Comparison of ENCODE assay signal across 10 cellular contexts in genomic region chr7:47991270-47991669, GRCh38. TPM values are rescaled to one million over a fixed set of nuclear protein-coding genes. Genes with fewer than 3 reads are reported as not detected.
DNase-seq lines count a peak whose midpoint lies in the region; ATAC-seq and TF ChIP-seq lines count a peak whose summit lies in the region.
"Had no signal": no experiment of that assay in that cellular context is flagged by ENCODE, and none has a peak within 500 bp of the region (broad histone marks: within the 10 kb centered on the region; RNA-seq: fewer than 3 reads in every experiment).

No MANE protein-coding gene starts in this region.

- H3K27ac ChIP-seq in iPS-20b (ENCODE audit: low read length) (no peak overlapping the region), suprapubic skin (peak overlapping the region; percentile 50)

- no peak for TF ChIP-seq POLR2A in suprapubic skin (IDR thresholded peaks at IDR 0.05)

- H3K36me3 Mint-ChIP-seq in activated T-cell treated with anti-CD3 and anti-CD28 coated beads, Interleukin-2, amount 50 U/mL, for 4 hours (ENCODE audit: insufficient read depth) = no peaks in the 10 kb centered on the region
- no peaks in the 10 kb centered on the region for H3K36me3 Mint-ChIP-seq in T-helper 17 cell (ENCODE audit: low read depth)

- WGBS in suprapubic skin = 95% methylated on average over 1 of the region's 1 CpG

- H3K36me3 ChIP-seq in iPS-20b (ENCODE audit: insufficient read depth, low read depth, low read length) (no peaks in the 10 kb centered on the region), suprapubic skin (no peaks in the 10 kb centered on the region)

- H3K4me1 ChIP-seq in iPS-20b (ENCODE audit: insufficient read depth, low read length) = peaks cover 8% of the 10 kb centered on the region; the same call in 1 of the 2 replicates
- peaks cover 9% of the 10 kb centered on the region for H3K4me1 ChIP-seq in suprapubic skin

- no peak overlapping the region for H3K9ac ChIP-seq in iPS-20b (ENCODE audit: low read depth, low read length)

- H3K27me3 ChIP-seq in iPS-20b (ENCODE audit: insufficient read depth, low read length) (no peaks in the 10 kb centered on the region), suprapubic skin (no peaks in the 10 kb centered on the region)

- no peaks in the 10 kb centered on the region for H3K9me3 Mint-ChIP-seq in activated T-cell treated with anti-CD3 and anti-CD28 coated beads, Interleukin-2, amount 50 U/mL, for 4 hours

- TF ChIP-seq EP300 in suprapubic skin (IDR thresholded peaks at IDR 0.05) = no peak

- H3K27me3 Mint-ChIP-seq in activated T-cell treated with anti-CD3 and anti-CD28 coated beads, Interleukin-2, amount 50 U/mL, for 4 hours (ENCODE audit: low read depth) = no peaks in the 10 kb centered on the region
- no peaks in the 10 kb centered on the region for H3K27me3 Mint-ChIP-seq in T-helper 17 cell

- H3K9me3 ChIP-seq in T-helper 17 cell (ENCODE audit: control insufficient read depth, low read length, poor library complexity, severe bottlenecking) (no peaks in the 10 kb centered on the region), iPS-20b (ENCODE audit: insufficient read depth, low read depth, low read length) (no peaks in the 10 kb centered on the region), suprapubic skin (no peaks in the 10 kb centered on the region)

- peaks cover 17% of the 10 kb centered on the region for H3K4me1 Mint-ChIP-seq in activated T-cell treated with anti-CD3 and anti-CD28 coated beads, Interleukin-2, amount 50 U/mL, for 4 hours (ENCODE audit: low read depth)
- peaks cover 21% of the 10 kb centered on the region for H3K4me1 Mint-ChIP-seq in T-helper 17 cell

- peak overlapping the region; percentile 98 for H3K27ac Mint-ChIP-seq in T-helper 17 cell

- no peak for DNase-seq in activated T-cell treated with anti-CD3 and anti-CD28 coated beads, Interleukin-2, amount 50 U/mL, for 4 hours
- DNase-seq in activated T-cell treated with anti-CD3 and anti-CD28 coated beads, Interleukin-2, amount 50 U/mL, for 48 hours = no peak
- no peak for DNase-seq in T-helper 17 cell
- no peak for DNase-seq in suprapubic skin (ENCODE audit: low spot score in 2 of 2)
- no peak for DNase-seq in dedifferentiated amniotic fluid mesenchymal stem cell (ENCODE audit: extremely low spot score)
- DNase-seq in stimulated activated CD4-positive, alpha-beta T cell treated with anti-CD3 and anti-CD28 coated beads, Interleukin-15, amount 100 ng/mL, for 24 hours = no peak
- DNase-seq in germinal center (ENCODE audit: low spot score) = no peak

- peak overlapping the region; percentile 88 for H3K4me3 Mint-ChIP-seq in activated T-cell treated with anti-CD3 and anti-CD28 coated beads, Interleukin-2, amount 50 U/mL, for 4 hours
- H3K4me3 Mint-ChIP-seq in T-helper 17 cell = peak overlapping the region; percentile 98

- no peak for ATAC-seq in activated T-cell treated with anti-CD3 and anti-CD28 coated beads, Interleukin-2, amount 50 U/mL, for 4 hours
- ATAC-seq in T-helper 17 cell = no peak

- peak overlapping the region; percentile 52; the same call in 1 of the 2 replicates for H3K4me3 ChIP-seq in iPS-20b (ENCODE audit: low read length)
- peak overlapping the region; percentile 51 for H3K4me3 ChIP-seq in suprapubic skin

- no peak for TF ChIP-seq CTCF in suprapubic skin (IDR thresholded peaks at IDR 0.05)

RNA-seq across cellular contexts. Expression of gene HUS1, which starts 11.9 kb away (rescaled TPM):
- 10 to 100 TPM; 48.9 to 55.3 (median 54.8) TPM for total RNA-seq in activated T-cell treated with anti-CD3 and anti-CD28 coated beads, Interleukin-2, amount 50 U/mL, for 4 hours
- 10 to 100 TPM; 57.7 to 65.1 TPM for total RNA-seq in T-helper 17 cell
- 10 to 100 TPM; 14.4 to 56.2 (median 21.5) TPM for total RNA-seq in suprapubic skin

RNA-seq across cellular contexts. Expression of gene SUN3, which starts 37.6 kb away (rescaled TPM):
- total RNA-seq in activated T-cell treated with anti-CD3 and anti-CD28 coated beads, Interleukin-2, amount 50 U/mL, for 4 hours = not detected
- total RNA-seq in T-helper 17 cell (not detected), suprapubic skin (not detected)
- total RNA-seq: activated CD8-positive, alpha-beta memory T cell treated with anti-CD3 and anti-CD28 coated beads for 36 hours; NCI-H460 had no signal

RNA-seq across cellular contexts. Expression of gene PKD1L1, which starts 43.0 kb away (rescaled TPM):
- under 1 TPM; 0.08 to 0.29 (median 0.18) TPM for total RNA-seq in activated T-cell treated with anti-CD3 and anti-CD28 coated beads, Interleukin-2, amount 50 U/mL, for 4 hours
- total RNA-seq in T-helper 17 cell (under 1 TPM; 0.77 to 0.83 TPM), suprapubic skin (1 to 10 TPM in 1 of 4 donors, under 1 TPM in 1, not detected in 2; 0.11 to 2.6 TPM)

RNA-seq across cellular contexts. Expression of gene C7orf57, which starts 44.1 kb away (rescaled TPM):
- total RNA-seq in activated T-cell treated with anti-CD3 and anti-CD28 coated beads, Interleukin-2, amount 50 U/mL, for 4 hours = under 1 TPM; 0.15 to 0.45 (median 0.16) TPM
- total RNA-seq in T-helper 17 cell (under 1 TPM; 0.29 to 0.30 TPM), suprapubic skin (not detected)
- total RNA-seq: NCI-H460 had no signal
